ENCODE assay signal across 3 cellular contexts in the genomic region with DNA sequence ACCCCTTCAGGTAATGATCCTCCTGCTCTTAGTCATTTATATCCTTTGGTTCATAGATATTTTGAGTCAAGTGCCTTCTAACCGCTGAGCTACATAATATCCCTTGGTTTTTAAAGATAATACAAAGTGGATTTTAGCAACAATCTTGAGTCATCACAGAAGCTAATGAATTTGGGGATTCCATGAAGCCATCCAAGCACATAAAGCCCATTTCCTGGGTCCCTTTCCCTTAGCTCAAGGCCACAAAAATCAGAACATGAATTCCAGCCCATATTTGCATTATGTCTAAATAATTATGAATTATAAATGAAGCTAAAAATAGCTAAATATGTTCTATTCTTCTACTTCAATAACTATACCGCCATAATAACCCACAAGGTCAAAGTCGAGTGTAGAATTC.
A peak's percentile ranks its signal among the peaks of the same experiment; 100 is the strongest.
DNase-seq lines count a peak whose midpoint lies in the region; FAIRE-seq lines count a peak whose summit lies in the region.

No MANE protein-coding gene starts in this region.

- peak; percentile 91 for FAIRE-seq in RCC 7860 (lab: Jason Lieb, UNC)

- DNase-seq in M059J (ENCODE audit: low read depth) (peak; percentile 59), RCC 7860 (ENCODE audit: low spot score) (peak; percentile 46), glomerular visceral epithelial cell (ENCODE audit: extremely low spot score) (peak; percentile 55)
